In the genomic region with DNA sequence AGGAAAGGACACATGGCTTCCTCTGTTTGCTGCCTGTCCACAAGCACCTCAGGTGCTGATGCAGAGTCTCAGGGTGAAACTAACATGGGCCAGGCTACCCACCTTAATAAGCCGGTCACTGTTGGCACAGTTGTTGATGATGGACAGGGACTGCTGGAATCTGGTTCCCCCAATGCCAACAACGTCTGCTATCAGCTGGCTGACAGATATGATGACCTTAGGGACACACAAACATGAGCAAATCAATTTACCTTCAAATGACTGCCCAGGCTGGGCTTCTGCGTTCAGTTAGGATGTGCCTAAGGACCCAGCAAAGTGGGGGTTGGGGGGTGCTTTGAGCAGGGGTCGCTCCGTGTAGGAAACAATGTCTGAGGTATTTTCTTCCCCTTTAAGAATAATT, we compare ENCODE assay signal across 8 cellular contexts.
"Had no signal": no experiment of that assay in that cellular context is flagged by ENCODE, and none has a peak within 500 bp of the region (broad histone marks: within the 10 kb centered on the region; RNA-seq: fewer than 3 reads in every experiment).

No MANE protein-coding gene starts in this region.

- H3K27ac Mint-ChIP-seq: GM23338, H9 had no signal

- ATAC-seq: GM23338, K562 had no signal

- H3K4me3 Mint-ChIP-seq: GM23338, H9 had no signal

- H3K27ac ChIP-seq: HL-60 had no signal

- FAIRE-seq: H1, K562 had no signal

- H3K9me3 Mint-ChIP-seq: GM23338, H9 had no signal

- DNase-seq: H9, HCEC 1CT, IMR-90, KG1 had no signal

- H3K4me2 ChIP-seq: GM23338 had no signal

- H3K4me3 ChIP-seq: GM23338, K562 had no signal

- H2AFZ ChIP-seq: GM23338 had no signal
